ENCODE assay signal across 20 cellular contexts in the genomic region with DNA sequence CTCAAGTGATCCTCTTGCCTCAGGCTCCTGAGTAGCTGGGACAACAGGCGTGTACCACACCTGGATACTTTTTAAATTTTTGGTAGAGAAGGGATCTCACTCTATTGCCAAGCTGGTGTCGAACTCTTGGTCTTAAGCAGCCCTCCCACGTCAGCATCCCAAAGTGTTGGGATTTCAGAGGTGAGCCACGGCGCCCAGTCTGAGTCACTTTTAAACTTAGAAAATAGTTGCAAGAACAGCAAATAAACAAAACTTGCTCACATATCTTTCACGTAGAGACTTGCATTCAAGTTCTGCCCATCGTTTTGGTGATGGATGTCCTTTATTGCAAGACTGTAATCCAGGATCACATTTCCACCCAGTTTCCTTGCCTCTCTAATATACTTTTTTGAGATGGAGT. TPM values are rescaled to one million over a fixed set of nuclear protein-coding genes. Genes with fewer than 3 reads are reported as not detected.
DNase-seq lines count a peak whose midpoint lies in the region; ATAC-seq and TF ChIP-seq lines count a peak whose summit lies in the region.
"Had no signal": no experiment of that assay in that cellular context is flagged by ENCODE, and none has a peak within 500 bp of the region (broad histone marks: within the 10 kb centered on the region; RNA-seq: fewer than 3 reads in every experiment).

No MANE protein-coding gene starts in this region.

- 25 to 66% methylated on average over 6 to 7 of the region's 7 CpGs for WGBS in esophagus squamous epithelium, 2 donors
- 81 to 82% methylated on average over 7 of the region's 7 CpGs for WGBS in testis, 2 donors

- TF ChIP-seq CTCF in esophagus squamous epithelium (IDR thresholded peaks at IDR 0.05) (no peak), testis (IDR thresholded peaks at IDR 0.05) (no peak)

- peak; percentile 37 for DNase-seq in activated CD8-positive, alpha-beta memory T cell treated with anti-CD3 and anti-CD28 coated beads, Interleukin-2, amount 50 U/mL, for 48 hours
- DNase-seq in activated CD8-positive, alpha-beta memory T cell treated with anti-CD3 and anti-CD28 coated beads, Interleukin-2, amount 10 ng/mL, durations not matched to agents 7 days and 5 days: no peak
- DNase-seq in amniotic epithelial cell (ENCODE audit: low read depth): peak; percentile 25
- DNase-seq in esophagus squamous epithelium (lab: John Stamatoyannopoulos, UW): no peak
- DNase-seq in testis: peak; percentile 11
- no peak for DNase-seq in glomerular visceral epithelial cell (ENCODE audit: extremely low spot score)
- DNase-seq in GOT3 (lab: John Stamatoyannopoulos, UW): no peak
- no peak for DNase-seq in NCI-H510A treated with DMSO at 0.1 percent for 48 hours (lab: John Stamatoyannopoulos, UW)
- DNase-seq: Kasumi-1; NCI-H1092 treated with DMSO at 0.1 percent for 48 hours; NCI-H146; NCI-H2029 treated with DMSO at 0.1 percent for 48 hours; NCI-H2171; NCI-H69; NK-92 treated with Interleukin-12 subunit alpha and Interleukin-12 subunit beta, amount 100 ng/mL, for 24 hours; SHP77 treated with DMSO at 0.1 percent for 48 hours had no signal

- H3K9me3 ChIP-seq in esophagus squamous epithelium (no peaks in the 10 kb centered on the region), testis (no peaks in the 10 kb centered on the region)
- H3K9me3 ChIP-seq: Caco-2, HAP-1 had no signal

- H3K27ac Mint-ChIP-seq in activated CD8-positive, alpha-beta memory T cell treated with anti-CD3 and anti-CD28 coated beads, Interleukin-2, amount 10 ng/mL, durations not matched to agents 7 days and 5 days: no peak overlapping the region

- H3K27me3 ChIP-seq in esophagus squamous epithelium: no peaks in the 10 kb centered on the region
- no peaks in the 10 kb centered on the region for H3K27me3 ChIP-seq in testis

- peak overlapping the region in 3 of 4 donors; percentile 33 to 64 (median 49) for H3K27ac ChIP-seq in esophagus squamous epithelium
- H3K27ac ChIP-seq in testis: peak overlapping the region in 1 of 2 donors; percentile 2
- H3K27ac ChIP-seq: 22Rv1 had no signal

- H3K36me3 ChIP-seq in esophagus squamous epithelium: peaks cover 0 to 33% (median 4%) of the 10 kb centered on the region in 3 donors
- H3K36me3 ChIP-seq in testis (ENCODE audit: low read depth, missing control alignments): no peaks in the 10 kb centered on the region

- H3K36me3 Mint-ChIP-seq in activated CD8-positive, alpha-beta memory T cell treated with anti-CD3 and anti-CD28 coated beads, Interleukin-2, amount 10 ng/mL, durations not matched to agents 7 days and 5 days: peaks cover 9% of the 10 kb centered on the region
- H3K36me3 Mint-ChIP-seq: IgD-negative memory B cell had no signal

- H3K4me3 ChIP-seq in esophagus squamous epithelium (no peak overlapping the region), testis (no peak overlapping the region)
- H3K4me3 ChIP-seq: HAP-1 had no signal

- H3K4me3 Mint-ChIP-seq in activated CD8-positive, alpha-beta memory T cell treated with anti-CD3 and anti-CD28 coated beads, Interleukin-2, amount 10 ng/mL, durations not matched to agents 7 days and 5 days: no peak overlapping the region
- H3K4me3 Mint-ChIP-seq: IgD-negative memory B cell had no signal

- H3K4me1 ChIP-seq in esophagus squamous epithelium (peaks cover 17 to 81% (median 35%) of the 10 kb centered on the region in 3 donors), testis (peaks cover 21% of the 10 kb centered on the region)
- H3K4me1 ChIP-seq: Caco-2, HAP-1 had no signal

- TF ChIP-seq POLR2A in esophagus squamous epithelium (IDR thresholded peaks at IDR 0.05) (no peak), testis (IDR thresholded peaks at IDR 0.05) (no peak)

- CTCF ChIA-PET in activated CD8-positive, alpha-beta memory T cell treated with anti-CD3 and anti-CD28 coated beads, Interleukin-2, amount 10 ng/mL, durations not matched to agents 7 days and 5 days (lab: Charles Lee): no interaction called here

- no peak for ATAC-seq in activated CD8-positive, alpha-beta memory T cell treated with anti-CD3 and anti-CD28 coated beads, Interleukin-2, amount 10 ng/mL, durations not matched to agents 7 days and 5 days

- no peaks in the 10 kb centered on the region for H3K9me3 Mint-ChIP-seq in activated CD8-positive, alpha-beta memory T cell treated with anti-CD3 and anti-CD28 coated beads, Interleukin-2, amount 10 ng/mL, durations not matched to agents 7 days and 5 days (ENCODE audit: low read depth)
- H3K9me3 Mint-ChIP-seq: IgD-negative memory B cell had no signal

- no peaks in the 10 kb centered on the region for H3K27me3 Mint-ChIP-seq in activated CD8-positive, alpha-beta memory T cell treated with anti-CD3 and anti-CD28 coated beads, Interleukin-2, amount 10 ng/mL, durations not matched to agents 7 days and 5 days
- H3K27me3 Mint-ChIP-seq: IgD-negative memory B cell had no signal

- H3K4me1 Mint-ChIP-seq in activated CD8-positive, alpha-beta memory T cell treated with anti-CD3 and anti-CD28 coated beads, Interleukin-2, amount 10 ng/mL, durations not matched to agents 7 days and 5 days: peaks cover 30% of the 10 kb centered on the region

- intact Hi-C loops in esophagus squamous epithelium (cut with DNase I) (no loop called here), testis (cut with DNase I; ENCODE audit: low total_unique reads) (no loop called here)

RNA-seq across cellular contexts. Expression of gene GTF2I, which starts 16.6 kb away (rescaled TPM):
- 100 to 1,000 TPM; 186 to 220 TPM for total RNA-seq in activated CD8-positive, alpha-beta memory T cell treated with anti-CD3 and anti-CD28 coated beads, Interleukin-2, amount 10 ng/mL, durations not matched to agents 7 days and 5 days
- total RNA-seq in esophagus squamous epithelium: 100 to 1,000 TPM; 104 to 146 (median 129) TPM
- 100 to 1,000 TPM; 208 to 210 TPM for total RNA-seq in testis
- polyA plus RNA-seq in testis (ENCODE audit: insufficient read depth, low read depth, low replicate concordance): 83.4 TPM

Comparison
In these comparisons a context has a peak if more than half of its experiments do, and no peak if none do; other contexts are left out.
1. DNase-seq: peak in activated CD8-positive, alpha-beta memory T cell treated with anti-CD3 and anti-CD28 coated beads, Interleukin-2, amount 50 U/mL, for 48 hours (single experiment), amniotic epithelial cell (single experiment) and testis (single experiment); none in activated CD8-positive, alpha-beta memory T cell treated with anti-CD3 and anti-CD28 coated beads, Interleukin-2, amount 10 ng/mL, durations not matched to agents 7 days and 5 days (single experiment), esophagus squamous epithelium (single experiment), glomerular visceral epithelial cell (single experiment), GOT3 (single experiment) and NCI-H510A treated with DMSO at 0.1 percent for 48 hours (single experiment).